Comparison of ENCODE assay signal across 14 cellular contexts in the genomic region with DNA sequence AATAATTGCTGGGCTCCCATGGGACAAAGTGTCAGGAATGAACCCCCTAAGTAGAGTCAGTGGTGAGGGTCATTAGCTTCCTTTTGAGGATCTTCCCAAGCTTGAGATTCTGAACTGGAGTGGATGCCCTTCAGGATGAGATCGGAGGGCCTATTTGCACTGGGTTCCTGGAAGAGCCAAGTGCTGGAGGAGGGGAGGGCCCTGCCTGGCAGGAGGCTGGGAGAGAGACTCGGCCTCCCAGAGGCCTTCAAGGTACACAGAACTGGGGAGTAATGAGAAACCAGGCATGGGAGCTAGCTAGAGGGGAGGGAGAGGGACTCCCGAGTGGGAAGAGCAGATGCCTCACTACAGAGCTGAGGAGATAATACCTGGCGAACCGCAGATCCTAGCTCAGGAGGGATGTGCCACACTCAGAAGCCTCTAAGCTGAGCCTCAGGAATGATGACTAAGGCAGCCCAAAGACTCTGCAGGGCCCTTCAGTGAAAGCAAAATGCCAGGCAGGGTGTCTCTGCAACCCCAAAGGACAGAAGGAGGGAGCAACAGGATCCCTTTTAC. TPM values are rescaled to one million over a fixed set of nuclear protein-coding genes. Genes with fewer than 3 reads are reported as not detected.
A peak's percentile ranks its signal among the peaks of the same experiment; 100 is the strongest.
DNase-seq lines count a peak whose midpoint lies in the region; ATAC-seq and TF ChIP-seq lines count a peak whose summit lies in the region.
"Had no signal": no experiment of that assay in that cellular context is flagged by ENCODE, and none has a peak within 500 bp of the region (broad histone marks: within the 10 kb centered on the region; RNA-seq: fewer than 3 reads in every experiment).

No MANE protein-coding gene starts in this region.

- no peak overlapping the region for H3K4me3 Mint-ChIP-seq in stimulated activated naive CD8-positive, alpha-beta T cell treated with anti-CD3 and anti-CD28 coated beads, Interleukin-15, Interleukin-2, amounts not matched to agents 100 ng/mL and 50 ng/mL, for 24 hours
- no peak overlapping the region for H3K4me3 Mint-ChIP-seq in activated B cell treated with CpG ODN at 0.5 μM for 24 hours
- H3K4me3 Mint-ChIP-seq: effector memory CD8-positive, alpha-beta T cell had no signal

- no peak overlapping the region for H3K27ac ChIP-seq in foreskin keratinocyte
- H3K27ac ChIP-seq: C4-2B, gastrocnemius medialis, stomach had no signal

- no peak for ATAC-seq in stimulated activated naive CD8-positive, alpha-beta T cell treated with anti-CD3 and anti-CD28 coated beads, Interleukin-15, Interleukin-2, amounts not matched to agents 100 U/mL and 50 U/mL, for 24 hours
- no peak for ATAC-seq in activated B cell treated with CpG ODN at 0.5 μM for 24 hours (ENCODE audit: low read depth)
- ATAC-seq in foreskin keratinocyte, result peak; percentile 23
- ATAC-seq in GM21423 (IDR thresholded peaks at IDR 0.05; ENCODE audit: unreplicated experiment), result no peak
- ATAC-seq: effector memory CD8-positive, alpha-beta T cell had no signal

- H3K27ac Mint-ChIP-seq in stimulated activated naive CD8-positive, alpha-beta T cell treated with anti-CD3 and anti-CD28 coated beads, Interleukin-15, Interleukin-2, amounts not matched to agents 100 ng/mL and 50 ng/mL, for 24 hours, result peak overlapping the region; percentile 81
- peak overlapping the region; percentile 6 for H3K27ac Mint-ChIP-seq in activated B cell treated with CpG ODN at 0.5 μM for 24 hours

- H3K4me1 ChIP-seq in foreskin keratinocyte, result no peaks in the 10 kb centered on the region

- TF ChIP-seq CTCF in activated B cell treated with CpG ODN at 0.5 μM for 24 hours (IDR thresholded peaks at IDR 0.05) (no peak), foreskin keratinocyte (conservative IDR thresholded peaks at IDR 0.05) (no peak)

- CTCF ChIA-PET in activated B cell treated with CpG ODN at 0.5 μM for 24 hours (lab: Charles Lee), result interaction anchor here (1.1 kb wide), 1 partner anchor 10 kb away, joined by 3 read pairs; a partner anchor contains a TSS

- H3K36me3 Mint-ChIP-seq in stimulated activated naive CD8-positive, alpha-beta T cell treated with anti-CD3 and anti-CD28 coated beads, Interleukin-15, Interleukin-2, amounts not matched to agents 100 ng/mL and 50 ng/mL, for 24 hours (ENCODE audit: low read depth), result peaks cover 74% of the 10 kb centered on the region
- H3K36me3 Mint-ChIP-seq in activated B cell treated with CpG ODN at 0.5 μM for 24 hours (ENCODE audit: low read depth), result peaks cover 89% of the 10 kb centered on the region

- H3K27me3 Mint-ChIP-seq in stimulated activated naive CD8-positive, alpha-beta T cell treated with anti-CD3 and anti-CD28 coated beads, Interleukin-15, Interleukin-2, amounts not matched to agents 100 ng/mL and 50 ng/mL, for 24 hours, result no peaks in the 10 kb centered on the region
- H3K27me3 Mint-ChIP-seq in activated B cell treated with CpG ODN at 0.5 μM for 24 hours, result no peaks in the 10 kb centered on the region
- H3K27me3 Mint-ChIP-seq: effector memory CD8-positive, alpha-beta T cell had no signal

- no peaks in the 10 kb centered on the region for H3K27me3 ChIP-seq in foreskin keratinocyte
- H3K27me3 ChIP-seq: gastrocnemius medialis, stomach had no signal

- DNase-seq in stimulated activated naive CD8-positive, alpha-beta T cell treated with anti-CD3 and anti-CD28 coated beads, Interleukin-15, Interleukin-2, amounts not matched to agents 100 U/mL and 50 U/mL, for 24 hours, result no peak
- DNase-seq in activated B cell treated with CpG ODN at 0.5 μM for 24 hours, result no peak
- DNase-seq in foreskin keratinocyte, result no peak
- no peak for DNase-seq in SW480 (ENCODE audit: low spot score)
- DNase-seq in NOMO-1 treated with DMSO at 0.1 percent for 48 hours (lab: John Stamatoyannopoulos, UW; ENCODE audit: unreplicated experiment), result no peak
- DNase-seq in SHP77 (lab: John Stamatoyannopoulos, UW), result no peak
- DNase-seq: effector memory CD8-positive, alpha-beta T cell; gastrocnemius medialis; stimulated activated CD4-positive, alpha-beta T cell treated with anti-CD3 and anti-CD28 coated beads, Interleukin-4, amount 100 ng/mL, for 4 hours; stomach; T-helper 9 cell had no signal

- POLR2A ChIA-PET in activated B cell treated with CpG ODN at 0.5 μM for 24 hours (lab: Charles Lee), result interaction anchor here (0.6 to 2.9 kb wide), 5 partner anchors 8 to 715 kb away, joined by 3 to 18 read pairs (median 3); a partner anchor contains a TSS

- peaks cover 15% of the 10 kb centered on the region for H3K4me1 Mint-ChIP-seq in stimulated activated naive CD8-positive, alpha-beta T cell treated with anti-CD3 and anti-CD28 coated beads, Interleukin-15, Interleukin-2, amounts not matched to agents 100 ng/mL and 50 ng/mL, for 24 hours (ENCODE audit: low read depth)
- peaks cover 11% of the 10 kb centered on the region for H3K4me1 Mint-ChIP-seq in activated B cell treated with CpG ODN at 0.5 μM for 24 hours

- intact Hi-C loops in activated B cell treated with CpG ODN at 0.5 μM for 24 hours (cut with micrococcal nuclease), result no loop called here

- no peaks in the 10 kb centered on the region for H3K9me3 Mint-ChIP-seq in stimulated activated naive CD8-positive, alpha-beta T cell treated with anti-CD3 and anti-CD28 coated beads, Interleukin-15, Interleukin-2, amounts not matched to agents 100 ng/mL and 50 ng/mL, for 24 hours
- H3K9me3 Mint-ChIP-seq in activated B cell treated with CpG ODN at 0.5 μM for 24 hours, result no peaks in the 10 kb centered on the region
- H3K9me3 Mint-ChIP-seq: effector memory CD8-positive, alpha-beta T cell had no signal

RNA-seq across cellular contexts. Expression of a gene that starts 9.4 kb away (rescaled TPM):
- 105 and 134 TPM in 2 replicates for total RNA-seq in activated B cell treated with CpG ODN at 0.5 μM for 24 hours
- 126 and 147 TPM in 2 replicates for total RNA-seq in foreskin keratinocyte
- polyA plus RNA-seq in foreskin keratinocyte, result 288 and 315 TPM in 2 replicates

RNA-seq across cellular contexts. Expression of a gene that starts 9.8 kb away (rescaled TPM):
- total RNA-seq in activated B cell treated with CpG ODN at 0.5 μM for 24 hours, result 93.7 and 113 TPM in 2 replicates
- 111 and 122 TPM in 2 replicates for total RNA-seq in foreskin keratinocyte
- polyA plus RNA-seq in foreskin keratinocyte, result 140 and 156 TPM in 2 replicates

RNA-seq across cellular contexts. Expression of a gene that starts 24.4 kb away (rescaled TPM):
- total RNA-seq in activated B cell treated with CpG ODN at 0.5 μM for 24 hours, result 300 and 312 TPM in 2 replicates
- total RNA-seq in foreskin keratinocyte, result 408 and 428 TPM in 2 replicates
- polyA plus RNA-seq in foreskin keratinocyte, result 430 and 517 TPM in 2 replicates

RNA-seq across cellular contexts. Expression of a gene that starts 39.6 kb away (rescaled TPM):
- total RNA-seq in activated B cell treated with CpG ODN at 0.5 μM for 24 hours, result 8.4 and 13.4 TPM in 2 replicates
- 5.1 and 5.3 TPM in 2 replicates for total RNA-seq in foreskin keratinocyte
- polyA plus RNA-seq in foreskin keratinocyte, result 3.1 and 3.3 TPM in 2 replicates

RNA-seq across cellular contexts. Expression of a gene that starts 39.8 kb away (rescaled TPM):
- total RNA-seq in activated B cell treated with CpG ODN at 0.5 μM for 24 hours (46.2 and 60.9 TPM in 2 replicates), foreskin keratinocyte (37.1 and 38.1 TPM in 2 replicates)
- polyA plus RNA-seq in foreskin keratinocyte, result 39.7 and 41.8 TPM in 2 replicates
